ENCODE assay signal across 1 cellular context in the genomic region with DNA sequence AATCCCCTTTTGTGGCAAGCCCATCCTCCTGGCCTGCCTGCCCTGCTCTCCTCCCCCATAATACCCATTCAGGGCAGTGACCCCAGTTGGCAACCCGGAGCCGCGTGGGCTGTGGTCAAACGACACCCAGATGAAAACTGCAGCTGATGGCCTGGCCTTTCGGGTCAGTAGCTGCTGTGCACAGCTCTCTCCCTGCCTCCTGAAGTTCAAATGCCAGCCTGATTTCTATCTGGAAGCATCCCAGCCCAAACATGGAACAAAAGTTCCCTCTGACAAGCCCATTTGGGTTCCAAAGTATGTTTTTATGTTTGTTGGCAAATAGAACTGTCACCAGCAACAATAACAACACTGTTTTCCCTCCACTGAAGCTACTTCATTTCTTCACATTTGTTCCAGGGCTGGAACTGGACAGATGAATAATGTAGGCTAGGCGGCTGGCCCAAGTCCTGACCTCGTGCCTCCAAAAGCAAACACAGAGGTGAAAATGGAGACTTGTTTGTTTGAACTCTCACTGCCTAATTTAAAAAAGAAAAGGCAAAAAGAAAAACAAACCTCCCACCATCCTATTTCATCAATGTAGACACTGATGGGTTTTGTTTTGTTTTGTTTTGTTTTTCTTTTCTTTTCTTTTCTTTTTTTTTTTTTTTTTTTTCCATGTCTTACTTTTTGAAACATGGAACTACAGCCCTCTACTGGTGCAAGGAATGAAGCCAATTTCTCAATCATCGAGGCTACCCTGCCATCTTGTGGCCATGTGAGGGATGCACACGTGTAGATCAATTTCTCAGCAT.
A peak's percentile ranks its signal among the peaks of the same experiment; 100 is the strongest.
TF ChIP-seq lines count a peak whose summit lies in the region.

No MANE protein-coding gene starts in this region.

TF ChIP-seq in H1, 55 proteins besides CTCF, POLR2A, EP300 and RAD21 (continued from another document):
- TF ChIP-seq CREB1 (IDR thresholded peaks at IDR 0.05) (peak; percentile 57; the same call in 1 of the 2 replicates), MAFK (IDR thresholded peaks at IDR 0.05; ENCODE audit: low read depth, low read length) (no peak), CHD2 (IDR thresholded peaks at IDR 0.05; ENCODE audit: low read length) (no peak), NRF1 (IDR thresholded peaks at IDR 0.05; ENCODE audit: low read depth, low read length) (no peak)
- TF ChIP-seq, protein P1, sequence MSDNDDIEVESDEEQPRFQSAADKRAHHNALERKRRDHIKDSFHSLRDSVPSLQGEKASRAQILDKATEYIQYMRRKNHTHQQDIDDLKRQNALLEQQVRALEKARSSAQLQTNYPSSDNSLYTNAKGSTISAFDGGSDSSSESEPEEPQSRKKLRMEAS (IDR thresholded peaks at IDR 0.05) = peak; percentile 82
